In genomic region chr7:94509879-94510581, GRCh38 we compare ENCODE assay signal across 8 cellular contexts. TPM values are rescaled to one million over a fixed set of nuclear protein-coding genes. Genes with fewer than 3 reads are reported as not detected.
DNase-seq lines count a peak whose midpoint lies in the region; ATAC-seq, FAIRE-seq and TF ChIP-seq lines count a peak whose summit lies in the region.

No MANE protein-coding gene starts in this region.

- H3K9me3 ChIP-seq in small intestine (ENCODE audit: control insufficient read depth, low read depth), result no peaks in the 10 kb centered on the region

- peak overlapping the region; percentile 94 to 96 for H3K27ac ChIP-seq in small intestine (ENCODE audit: low read depth in 1 of 2, low read length in 1 of 2)

- H3K27me3 ChIP-seq in small intestine (ENCODE audit: control insufficient read depth in 2 of 2, insufficient read depth in 2 of 2, low read length in 2 of 2), result no peaks in the 10 kb centered on the region

- 0% methylated on average over 48 to 77 of the region's 77 CpGs for WGBS in small intestine, 3 donors

- peaks cover 2 to 6% of the 10 kb centered on the region in 2 donors for H3K4me1 ChIP-seq in small intestine (ENCODE audit: control insufficient read depth in 2 of 2, insufficient read depth in 1 of 2, low read depth in 1 of 2, low read length in 1 of 2)

- no peak for FAIRE-seq in small intestine (lab: Jason Lieb, UNC)

- peak; percentile 72 for TF ChIP-seq POLR2A in GM18505 (IDR thresholded peaks at IDR 0.05; ENCODE audit: borderline replicate concordance, extremely low read depth, insufficient read depth, insufficient read length)

- peak; percentile 67 for DNase-seq in 8988T
- peak; percentile 60 to 67 for DNase-seq in NCI-H187 (lab: John Stamatoyannopoulos, UW)
- DNase-seq in UCSD-AML1 (lab: John Stamatoyannopoulos, UW; ENCODE audit: unreplicated experiment), result peak; percentile 64
- DNase-seq in brain pericyte (ENCODE audit: low read depth, low spot score), result peak; percentile 12
- DNase-seq in iPS-NIHi11 (ENCODE audit: low spot score), result peak; percentile 89
- peak; percentile 54 for DNase-seq in small intestine

- no peaks in the 10 kb centered on the region for H3K36me3 ChIP-seq in small intestine (ENCODE audit: control insufficient read depth in 2 of 2, insufficient read depth in 2 of 2, low read length in 2 of 2)

- peak overlapping the region; percentile 83 to 98 for H3K4me3 ChIP-seq in small intestine (ENCODE audit: low read depth in 1 of 2, low read length in 2 of 2)

- peak; percentile 73 for ATAC-seq in GM18505 (IDR thresholded peaks at IDR 0.05; ENCODE audit: unreplicated experiment)
- peak; percentile 68 for ATAC-seq in HG02943 (IDR thresholded peaks at IDR 0.05; ENCODE audit: low read depth, unreplicated experiment)

RNA-seq across cellular contexts. Expression of gene CASD1, which starts 0.4 kb away (rescaled TPM):
- polyA plus RNA-seq in small intestine, result 1 to 10 TPM; 2.2 to 8.3 (median 3.2) TPM

Comparison
In these comparisons a context has a peak if more than half of its experiments do, and no peak if none do; other contexts are left out.
1. Peak in every context shown above with its lines: DNase-seq, ATAC-seq, H3K4me3 ChIP-seq and H3K27ac ChIP-seq.
2. DNase-seq: peak in every context shown above with its lines; median percentile 89 in iPS-NIHi11; 67 in 8988T; 64 in UCSD-AML1; 64 in NCI-H187; 54 in small intestine; 12 in brain pericyte.